Comparison of ENCODE assay signal across 2 cellular contexts in genomic region chr5:54705994-54706616, GRCh38.
TF ChIP-seq lines count a peak whose summit lies in the region.

No MANE protein-coding gene starts in this region.

TF ChIP-seq in IMR-90, 13 proteins besides CTCF, POLR2A, EP300 and RAD21:
- TF ChIP-seq MAFK (IDR thresholded peaks at IDR 0.05; ENCODE audit: low read depth, low read length) = no peak
TF ChIP-seq in IMR-90: peak in this region for 0.

TF ChIP-seq in HepG2, 621 proteins besides CTCF, POLR2A, EP300 and RAD21:
- no peak for TF ChIP-seq ZNF83 (CRISPR knock-in tag; IDR thresholded peaks at IDR 0.05; ENCODE audit: borderline replicate concordance)
- no peak for TF ChIP-seq HDAC1 (CRISPR knock-in tag; IDR thresholded peaks at IDR 0.05)
- TF ChIP-seq AGO2 (optimal IDR thresholded peaks at IDR 0.05; ENCODE audit: low read depth, low read length) = no peak
- no peak for TF ChIP-seq ADNP (CRISPR knock-in tag; IDR thresholded peaks at IDR 0.05)
- no peak for TF ChIP-seq ZNF772 (CRISPR knock-in tag; IDR thresholded peaks at IDR 0.05)
